ENCODE assay signal across 25 cellular contexts in the genomic region with DNA sequence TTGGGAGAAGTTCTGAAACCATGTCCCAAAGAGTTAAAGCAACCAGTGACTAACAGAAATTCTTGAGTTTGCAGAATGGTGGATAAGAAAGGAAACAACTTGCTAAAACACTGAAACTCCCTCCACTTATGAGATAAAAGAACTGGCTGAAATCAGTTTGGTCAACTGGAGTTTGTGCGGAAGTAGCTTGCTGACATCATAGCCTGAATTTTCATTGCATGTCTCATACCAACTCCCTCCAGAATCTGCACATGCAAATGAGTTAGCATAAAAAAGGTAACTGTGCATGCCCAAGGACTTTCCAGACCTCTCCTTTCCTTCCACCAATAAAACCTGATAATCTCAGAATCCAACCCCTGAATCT.
DNase-seq lines count a peak whose midpoint lies in the region; ATAC-seq and TF ChIP-seq lines count a peak whose summit lies in the region.
"Had no signal": no experiment of that assay in that cellular context is flagged by ENCODE, and none has a peak within 500 bp of the region (broad histone marks: within the 10 kb centered on the region; RNA-seq: fewer than 3 reads in every experiment).

No MANE protein-coding gene starts in this region.

- no peak overlapping the region for H3K14ac ChIP-seq in mesenchymal stem cell (ENCODE audit: low read length in 2 of 2)

- POLR2A ChIA-PET in PC-9 (lab: Charles Lee; ENCODE audit: unreplicated experiment) = no interaction called here

- H3K9me2 ChIP-seq in PC-9 (ENCODE audit: insufficient read depth) = no peaks in the 10 kb centered on the region

- H3K79me2 ChIP-seq in PC-9 (ENCODE audit: low read depth) = no peaks in the 10 kb centered on the region

- no peaks in the 10 kb centered on the region for H3K27me3 ChIP-seq in mesenchymal stem cell (ENCODE audit: control insufficient read depth in 1 of 2, insufficient read depth in 1 of 2, low read length in 2 of 2)
- no peaks in the 10 kb centered on the region for H3K27me3 ChIP-seq in PC-9 (ENCODE audit: insufficient read depth, low read depth)
- H3K27me3 ChIP-seq: colonic mucosa, gastrocnemius medialis, tibial artery had no signal

- H2BK15ac ChIP-seq in mesenchymal stem cell (ENCODE audit: low read depth, poor library complexity, severe bottlenecking) = no peak overlapping the region

- H3K4me2 ChIP-seq in mesenchymal stem cell (ENCODE audit: low read length, poor library complexity, severe bottlenecking) (no peak overlapping the region), PC-9 (no peak overlapping the region)

- peak; percentile 55 for DNase-seq in EL
- peak; percentile 63 for DNase-seq in OCI-M1 (lab: John Stamatoyannopoulos, UW)
- peak; percentile 50 for DNase-seq in choroid plexus epithelial cell (ENCODE audit: low read depth)
- DNase-seq in mesenchymal stem cell = peak; percentile 49
- no peak for DNase-seq in PC-9
- no peak for DNase-seq in activated CD8-positive, alpha-beta memory T cell treated with anti-CD3 and anti-CD28 coated beads, Interleukin-2, amount 10 ng/mL, durations not matched to agents 7 days and 5 days
- DNase-seq: ACHN; activated B cell treated with CpG ODN at 0.5 μM for 24 hours; activated CD4-positive, alpha-beta memory T cell treated with anti-CD3 and anti-CD28 coated beads, Interleukin-2, amount 10 ng/mL, durations not matched to agents 7 days and 5 days; activated gamma-delta T cell treated with Interleukin-2 at 50 U/mL for 16 hours; colonic mucosa; DMS 273 treated with DMSO at 0.1 percent for 48 hours; gastrocnemius medialis; left colon; naive thymus-derived CD8-positive, alpha-beta T cell; NCI-H1092; stimulated activated CD4-positive, alpha-beta T cell treated with anti-CD3 and anti-CD28 coated beads, Interleukin-1b, Interleukin-23, amount 100 ng/mL, for 48 hours; stimulated activated naive CD4-positive, alpha-beta T cell; tibial artery had no signal

- no peak overlapping the region for H2BK5ac ChIP-seq in mesenchymal stem cell (ENCODE audit: low read depth, low read length, poor library complexity, severe bottlenecking)

- H4K20me1 ChIP-seq in PC-9 (ENCODE audit: insufficient read depth) = peaks cover 4% of the 10 kb centered on the region; the same call in 1 of the 2 replicates

- H3K18ac ChIP-seq in mesenchymal stem cell (ENCODE audit: low read depth in 1 of 2, low read length in 2 of 2) = no peak overlapping the region

- H3F3A ChIP-seq in PC-9 (ENCODE audit: insufficient read depth, low read depth) = no peaks in the 10 kb centered on the region

- no peak overlapping the region for H3K23ac ChIP-seq in mesenchymal stem cell (ENCODE audit: low read length in 2 of 2)

- no peaks in the 10 kb centered on the region for H3K79me1 ChIP-seq in mesenchymal stem cell (replicated peaks; ENCODE audit: low read length, poor library complexity, severe bottlenecking)

- H3K27ac ChIP-seq in mesenchymal stem cell (ENCODE audit: low read length, poor library complexity, severe bottlenecking) (no peak overlapping the region), PC-9 (no peak overlapping the region)
- H3K27ac ChIP-seq: colonic mucosa, gastrocnemius medialis had no signal

- no peaks in the 10 kb centered on the region for H3K4me1 ChIP-seq in mesenchymal stem cell (ENCODE audit: control insufficient read depth, insufficient read depth, low read depth, low read length)
- H3K4me1 ChIP-seq in PC-9 (replicated peaks; ENCODE audit: insufficient read depth) = no peaks in the 10 kb centered on the region
- H3K4me1 ChIP-seq: colonic mucosa, gastrocnemius medialis, HAP-1 had no signal

- no peaks in the 10 kb centered on the region for H3K36me3 ChIP-seq in mesenchymal stem cell (ENCODE audit: control insufficient read depth in 1 of 2, insufficient read depth in 2 of 2, low read depth in 1 of 2, low read length in 2 of 2)
- H3K36me3 ChIP-seq in PC-9 (ENCODE audit: low read depth) = no peaks in the 10 kb centered on the region
- H3K36me3 ChIP-seq: colonic mucosa, gastrocnemius medialis, HAP-1, tibial artery had no signal

- ATAC-seq in GM19467 (IDR thresholded peaks at IDR 0.05; ENCODE audit: unreplicated experiment) (no peak), GM21367 (IDR thresholded peaks at IDR 0.05; ENCODE audit: unreplicated experiment) (no peak)
- no peak for ATAC-seq in activated CD8-positive, alpha-beta memory T cell treated with anti-CD3 and anti-CD28 coated beads, Interleukin-2, amount 10 ng/mL, durations not matched to agents 7 days and 5 days
- ATAC-seq: gastrocnemius medialis; GM12878; left colon; naive thymus-derived CD8-positive, alpha-beta T cell had no signal

- WGBS in mesenchymal stem cell = 38% methylated on average over 1 of the region's 1 CpG

- TF ChIP-seq CTCF in choroid plexus epithelial cell (conservative IDR thresholded peaks at IDR 0.05; ENCODE audit: low read depth, low read length) (no peak), PC-9 (conservative IDR thresholded peaks at IDR 0.05) (no peak)

- intact Hi-C loops in PC-9 (cut with micrococcal nuclease; ENCODE audit: unreplicated experiment) = no loop called here

- no peaks in the 10 kb centered on the region for H3K27me3 Mint-ChIP-seq in activated CD8-positive, alpha-beta memory T cell treated with anti-CD3 and anti-CD28 coated beads, Interleukin-2, amount 10 ng/mL, durations not matched to agents 7 days and 5 days
- H3K27me3 Mint-ChIP-seq: activated B cell treated with CpG ODN at 0.5 μM for 24 hours; activated CD4-positive, alpha-beta memory T cell treated with anti-CD3 and anti-CD28 coated beads, Interleukin-2, amount 10 ng/mL, durations not matched to agents 7 days and 5 days; naive thymus-derived CD8-positive, alpha-beta T cell had no signal

- no peaks in the 10 kb centered on the region for H3K4me1 Mint-ChIP-seq in activated CD8-positive, alpha-beta memory T cell treated with anti-CD3 and anti-CD28 coated beads, Interleukin-2, amount 10 ng/mL, durations not matched to agents 7 days and 5 days
- H3K4me1 Mint-ChIP-seq: activated CD4-positive, alpha-beta memory T cell treated with anti-CD3 and anti-CD28 coated beads, Interleukin-2, amount 10 ng/mL, durations not matched to agents 7 days and 5 days; CD14-positive monocyte; naive thymus-derived CD8-positive, alpha-beta T cell had no signal

- no peak overlapping the region for H4K91ac ChIP-seq in mesenchymal stem cell (ENCODE audit: low read length)

- H3K4me3 ChIP-seq in choroid plexus epithelial cell (ENCODE audit: low read depth, low read length) (no peak overlapping the region), mesenchymal stem cell (ENCODE audit: insufficient read depth in 1 of 2, low read depth in 1 of 2, low read length in 2 of 2) (no peak overlapping the region), PC-9 (no peak overlapping the region)
- H3K4me3 ChIP-seq: colonic mucosa, gastrocnemius medialis, GM12878, HAP-1, tibial artery had no signal

- no peak overlapping the region for H3K4ac ChIP-seq in mesenchymal stem cell (ENCODE audit: low read depth in 1 of 2, low read length in 2 of 2)

- no peak overlapping the region for H2BK120ac ChIP-seq in mesenchymal stem cell (ENCODE audit: low read depth, low read length)

- H3K4me3 Mint-ChIP-seq in activated CD8-positive, alpha-beta memory T cell treated with anti-CD3 and anti-CD28 coated beads, Interleukin-2, amount 10 ng/mL, durations not matched to agents 7 days and 5 days = no peak overlapping the region
- H3K4me3 Mint-ChIP-seq: activated B cell treated with CpG ODN at 0.5 μM for 24 hours; activated CD4-positive, alpha-beta memory T cell treated with anti-CD3 and anti-CD28 coated beads, Interleukin-2, amount 10 ng/mL, durations not matched to agents 7 days and 5 days; CD14-positive monocyte; naive thymus-derived CD8-positive, alpha-beta T cell; T-helper 2 cell treated with Interferon-gamma antibody and Interleukin-4, amounts not matched to agents 5 μg/mL and 100 μg/mL, for 36 hours had no signal

- H4K8ac ChIP-seq in mesenchymal stem cell (ENCODE audit: low read length) = no peak overlapping the region

- no peak overlapping the region for H3K27ac Mint-ChIP-seq in activated CD8-positive, alpha-beta memory T cell treated with anti-CD3 and anti-CD28 coated beads, Interleukin-2, amount 10 ng/mL, durations not matched to agents 7 days and 5 days
- H3K27ac Mint-ChIP-seq: activated B cell treated with CpG ODN at 0.5 μM for 24 hours; activated CD4-positive, alpha-beta memory T cell treated with anti-CD3 and anti-CD28 coated beads, Interleukin-2, amount 10 ng/mL, durations not matched to agents 7 days and 5 days; CD14-positive monocyte; naive thymus-derived CD8-positive, alpha-beta T cell; T-helper 2 cell treated with Interferon-gamma antibody and Interleukin-4, amounts not matched to agents 5 μg/mL and 100 μg/mL, for 36 hours had no signal

- no peak overlapping the region for H2BK12ac ChIP-seq in mesenchymal stem cell (ENCODE audit: low read length in 2 of 2)

- CTCF ChIA-PET in PC-9 (lab: Charles Lee) = no interaction called here
- CTCF ChIA-PET in activated CD8-positive, alpha-beta memory T cell treated with anti-CD3 and anti-CD28 coated beads, Interleukin-2, amount 10 ng/mL, durations not matched to agents 7 days and 5 days (lab: Charles Lee) = no interaction called here

- no TSS peak for BruUV-seq in PC-9 (replicated peaks; lab: Mats Ljungman, UMichigan)

- no peak overlapping the region for H2AK5ac ChIP-seq in mesenchymal stem cell (ENCODE audit: low read length, severe bottlenecking)

- H3K9me3 Mint-ChIP-seq in activated CD8-positive, alpha-beta memory T cell treated with anti-CD3 and anti-CD28 coated beads, Interleukin-2, amount 10 ng/mL, durations not matched to agents 7 days and 5 days (ENCODE audit: low read depth) = peaks cover 11% of the 10 kb centered on the region

- no peak overlapping the region for H3K9ac ChIP-seq in mesenchymal stem cell (ENCODE audit: low read length)

- H3K36me3 Mint-ChIP-seq in activated CD8-positive, alpha-beta memory T cell treated with anti-CD3 and anti-CD28 coated beads, Interleukin-2, amount 10 ng/mL, durations not matched to agents 7 days and 5 days = no peaks in the 10 kb centered on the region
- H3K36me3 Mint-ChIP-seq: CD14-positive monocyte had no signal

- H3K9me3 ChIP-seq in mesenchymal stem cell (ENCODE audit: control insufficient read depth, low read length) (peaks cover 24% of the 10 kb centered on the region), PC-9 (ENCODE audit: insufficient read depth, low read depth) (0 out of 2 replicates have a peak, but pooled peaks cover 3% of the 10 kb centered on the region)
- H3K9me3 ChIP-seq: colonic mucosa, gastrocnemius medialis, HAP-1, tibial artery had no signal

- H2AFZ ChIP-seq in mesenchymal stem cell (ENCODE audit: low read depth, low read length) (no peak overlapping the region), PC-9 (no peak overlapping the region)

Comparison
In these comparisons a context has a peak if more than half of its experiments do, and no peak if none do; other contexts are left out.
1. DNase-seq: peak in EL (single experiment), OCI-M1 (single experiment), choroid plexus epithelial cell (single experiment) and mesenchymal stem cell (single experiment); none in PC-9 (0 of 2) and activated CD8-positive, alpha-beta memory T cell treated with anti-CD3 and anti-CD28 coated beads, Interleukin-2, amount 10 ng/mL, durations not matched to agents 7 days and 5 days (single experiment).